ENCODE assay signal across 1 cellular context in genomic region chr10:34705563-34705962, GRCh38.
TF ChIP-seq lines count a peak whose summit lies in the region.

No MANE protein-coding gene starts in this region.

TF ChIP-seq in A549, 52 proteins besides CTCF, POLR2A, EP300 and RAD21 (continued from another document):
- TF ChIP-seq BCL3 (IDR thresholded peaks at IDR 0.05): no peak
